In the genomic region with DNA sequence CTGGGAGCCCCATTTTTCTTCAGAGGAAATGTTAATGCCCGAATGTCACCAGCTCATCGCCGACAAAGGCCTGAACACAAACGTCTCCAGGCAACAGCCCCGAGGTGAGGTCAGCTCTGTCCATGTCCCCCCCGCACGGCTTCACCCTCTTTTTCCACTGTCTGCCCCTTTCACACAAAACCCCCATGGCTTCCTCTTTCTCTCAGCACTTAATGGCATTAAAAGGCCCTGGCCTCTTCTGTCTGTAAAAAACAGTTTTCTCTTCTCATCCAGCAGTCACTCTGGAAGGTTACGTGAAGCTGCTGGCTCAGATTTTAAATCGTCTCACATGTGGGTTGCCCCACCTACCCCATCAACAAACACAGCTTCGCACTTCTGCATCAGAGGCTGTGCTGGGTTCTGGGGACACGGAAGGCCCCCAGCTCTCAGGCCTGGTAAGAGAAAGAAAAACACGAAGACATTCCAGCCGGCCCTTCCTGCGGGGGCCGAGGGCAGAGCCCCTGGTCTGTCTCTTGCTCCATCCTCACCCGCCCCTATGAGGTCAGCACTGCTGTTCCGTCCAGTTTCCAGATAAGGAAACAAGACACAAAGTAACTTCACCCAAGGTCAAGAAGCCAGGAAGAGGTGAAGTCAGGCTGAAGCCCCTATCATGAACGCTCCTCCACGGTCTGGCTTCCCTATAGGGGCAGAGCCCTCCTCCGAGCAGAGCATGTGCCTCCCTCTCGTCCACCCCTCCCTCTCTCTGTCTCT, we compare ENCODE assay signal across 1 cellular context.
TF ChIP-seq lines count a peak whose summit lies in the region.

No MANE protein-coding gene starts in this region.

TF ChIP-seq in K562, 482 proteins besides CTCF, POLR2A, EP300 and RAD21 (continued from another document and continues in another):
- TF ChIP-seq, protein P1, sequence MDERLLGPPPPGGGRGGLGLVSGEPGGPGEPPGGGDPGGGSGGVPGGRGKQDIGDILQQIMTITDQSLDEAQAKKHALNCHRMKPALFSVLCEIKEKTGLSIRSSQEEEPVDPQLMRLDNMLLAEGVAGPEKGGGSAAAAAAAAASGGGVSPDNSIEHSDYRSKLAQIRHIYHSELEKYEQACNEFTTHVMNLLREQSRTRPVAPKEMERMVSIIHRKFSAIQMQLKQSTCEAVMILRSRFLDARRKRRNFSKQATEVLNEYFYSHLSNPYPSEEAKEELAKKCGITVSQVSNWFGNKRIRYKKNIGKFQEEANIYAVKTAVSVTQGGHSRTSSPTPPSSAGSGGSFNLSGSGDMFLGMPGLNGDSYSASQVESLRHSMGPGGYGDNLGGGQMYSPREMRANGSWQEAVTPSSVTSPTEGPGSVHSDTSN (CRISPR knock-in tag; IDR thresholded peaks at IDR 0.05; ENCODE audit: low read depth) = no peak
- TF ChIP-seq, protein P1 (tag; conservative IDR thresholded peaks at IDR 0.05; ENCODE audit: low read depth) = no peak
- TF ChIP-seq MTF1 (CRISPR knock-in tag; IDR thresholded peaks at IDR 0.05; ENCODE audit: borderline replicate concordance) = no peak
- TF ChIP-seq SMARCC2 (IDR thresholded peaks at IDR 0.05; ENCODE audit: low read depth) = peak; percentile 45
- no peak for TF ChIP-seq DACH1 (IDR thresholded peaks at IDR 0.05; ENCODE audit: partially characterized antibody)
- TF ChIP-seq RFX1 (IDR thresholded peaks at IDR 0.05) = peak; percentile 86
- TF ChIP-seq POLR2B (IDR thresholded peaks at IDR 0.05; ENCODE audit: low read depth, partially characterized antibody) = peak; percentile 9
- no peak for TF ChIP-seq SRSF7 (optimal IDR thresholded peaks at IDR 0.05; ENCODE audit: low read depth, low read length)
- peak; percentile 61; the same call in 1 of the 2 replicates for TF ChIP-seq HDAC2 (IDR thresholded peaks at IDR 0.05)
- TF ChIP-seq ZNF134 (CRISPR knock-in tag; conservative IDR thresholded peaks at IDR 0.05) = no peak
- peak; percentile 55; the same call in 1 of the 2 replicates for TF ChIP-seq ETV1 (tag; conservative IDR thresholded peaks at IDR 0.05; ENCODE audit: low read depth)
- no peak for TF ChIP-seq SP2 (IDR thresholded peaks at IDR 0.05; ENCODE audit: extremely low read depth, low read depth, low read length, poor library complexity, severe bottlenecking)
- peak; percentile 61 for TF ChIP-seq EP400 (IDR thresholded peaks at IDR 0.05)
- TF ChIP-seq SMARCA5 (IDR thresholded peaks at IDR 0.05) = no peak
- TF ChIP-seq ZNF316 (IDR thresholded peaks at IDR 0.05) = no peak
- no peak for TF ChIP-seq POLR2H (tag; IDR thresholded peaks at IDR 0.05; ENCODE audit: low read depth)
- peak; percentile 16; the same call in 1 of the 2 replicates for TF ChIP-seq NFE2 (IDR thresholded peaks at IDR 0.05; ENCODE audit: low read depth)
- peak; percentile 68; the same call in 1 of the 2 replicates for TF ChIP-seq MYC (IDR thresholded peaks at IDR 0.05; ENCODE audit: low read depth, low read length)
- TF ChIP-seq MYC (CRISPR knock-in tag; IDR thresholded peaks at IDR 0.05; ENCODE audit: borderline replicate concordance, low read depth) = no peak
- no peak for TF ChIP-seq HNRNPH1 (optimal IDR thresholded peaks at IDR 0.05; ENCODE audit: low read depth, low read length)
- no peak for TF ChIP-seq SRSF9 (IDR thresholded peaks at IDR 0.05; ENCODE audit: borderline replicate concordance, low read depth, low read length)
- TF ChIP-seq PRDM10 (IDR thresholded peaks at IDR 0.05; ENCODE audit: partially characterized antibody) = peak; percentile 53
- no peak for TF ChIP-seq C11orf30 (IDR thresholded peaks at IDR 0.05; ENCODE audit: low read depth)
- TF ChIP-seq GTF2A2 (tag; IDR thresholded peaks at IDR 0.05) = no peak
- no peak for TF ChIP-seq FOS (IDR thresholded peaks at IDR 0.05; ENCODE audit: extremely low read depth, insufficient read length)
- TF ChIP-seq NFIC (IDR thresholded peaks at IDR 0.05) = no peak; the same call in 1 of the 2 replicates
- TF ChIP-seq CEBPB (tag; IDR thresholded peaks at IDR 0.05) = peak; percentile 90
- TF ChIP-seq SREBF2 (CRISPR knock-in tag; IDR thresholded peaks at IDR 0.05) = no peak
- no peak for TF ChIP-seq ZNF354B (CRISPR knock-in tag; IDR thresholded peaks at IDR 0.05)
- TF ChIP-seq ZNF324 (CRISPR knock-in tag; IDR thresholded peaks at IDR 0.05) = no peak
- no peak for TF ChIP-seq CCNT2 (IDR thresholded peaks at IDR 0.05; ENCODE audit: borderline replicate concordance, extremely low read depth, insufficient read length, low read depth, low read length)
- TF ChIP-seq ZNF217 (CRISPR knock-in tag; IDR thresholded peaks at IDR 0.05) = no peak
- TF ChIP-seq, protein P2, sequence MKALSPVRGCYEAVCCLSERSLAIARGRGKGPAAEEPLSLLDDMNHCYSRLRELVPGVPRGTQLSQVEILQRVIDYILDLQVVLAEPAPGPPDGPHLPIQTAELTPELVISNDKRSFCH (CRISPR knock-in tag; IDR thresholded peaks at IDR 0.05) = no peak
- TF ChIP-seq, protein P2 (tag; IDR thresholded peaks at IDR 0.05) = peak; percentile 28; the same call in 1 of the 2 replicates
- no peak for TF ChIP-seq EWSR1 (IDR thresholded peaks at IDR 0.05; ENCODE audit: borderline replicate concordance, low read depth, partially characterized antibody)
- TF ChIP-seq, protein P3, sequence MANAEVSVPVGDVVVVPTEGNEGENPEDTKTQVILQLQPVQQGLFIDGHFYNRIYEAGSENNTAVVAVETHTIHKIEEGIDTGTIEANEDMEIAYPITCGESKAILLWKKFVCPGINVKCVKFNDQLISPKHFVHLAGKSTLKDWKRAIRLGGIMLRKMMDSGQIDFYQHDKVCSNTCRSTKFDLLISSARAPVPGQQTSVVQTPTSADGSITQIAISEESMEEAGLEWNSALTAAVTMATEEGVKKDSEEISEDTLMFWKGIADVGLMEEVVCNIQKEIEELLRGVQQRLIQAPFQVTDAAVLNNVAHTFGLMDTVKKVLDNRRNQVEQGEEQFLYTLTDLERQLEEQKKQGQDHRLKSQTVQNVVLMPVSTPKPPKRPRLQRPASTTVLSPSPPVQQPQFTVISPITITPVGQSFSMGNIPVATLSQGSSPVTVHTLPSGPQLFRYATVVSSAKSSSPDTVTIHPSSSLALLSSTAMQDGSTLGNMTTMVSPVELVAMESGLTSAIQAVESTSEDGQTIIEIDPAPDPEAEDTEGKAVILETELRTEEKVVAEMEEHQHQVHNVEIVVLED (CRISPR knock-in tag; IDR thresholded peaks at IDR 0.05) = no peak
- TF ChIP-seq SIRT6 (IDR thresholded peaks at IDR 0.05; ENCODE audit: low read depth, low read length) = no peak
- TF ChIP-seq HNRNPLL (IDR thresholded peaks at IDR 0.05; ENCODE audit: low read depth, low read length, poor library complexity, severe bottlenecking) = no peak
- TF ChIP-seq, protein P4, sequence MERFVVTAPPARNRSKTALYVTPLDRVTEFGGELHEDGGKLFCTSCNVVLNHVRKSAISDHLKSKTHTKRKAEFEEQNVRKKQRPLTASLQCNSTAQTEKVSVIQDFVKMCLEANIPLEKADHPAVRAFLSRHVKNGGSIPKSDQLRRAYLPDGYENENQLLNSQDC (CRISPR knock-in tag; IDR thresholded peaks at IDR 0.05) = no peak
- no peak for TF ChIP-seq SRSF3 (IDR thresholded peaks at IDR 0.05; ENCODE audit: insufficient read depth, low read length)
- no peak for TF ChIP-seq GTF3C2 (IDR thresholded peaks at IDR 0.05; ENCODE audit: borderline replicate concordance, extremely low read depth, insufficient read length)
- TF ChIP-seq ARID1B (IDR thresholded peaks at IDR 0.05) = peak; percentile 85
- TF ChIP-seq ZNF830 (CRISPR knock-in tag; IDR thresholded peaks at IDR 0.05) = no peak
- TF ChIP-seq EHMT2 (IDR thresholded peaks at IDR 0.05) = no peak
- TF ChIP-seq, protein P5, sequence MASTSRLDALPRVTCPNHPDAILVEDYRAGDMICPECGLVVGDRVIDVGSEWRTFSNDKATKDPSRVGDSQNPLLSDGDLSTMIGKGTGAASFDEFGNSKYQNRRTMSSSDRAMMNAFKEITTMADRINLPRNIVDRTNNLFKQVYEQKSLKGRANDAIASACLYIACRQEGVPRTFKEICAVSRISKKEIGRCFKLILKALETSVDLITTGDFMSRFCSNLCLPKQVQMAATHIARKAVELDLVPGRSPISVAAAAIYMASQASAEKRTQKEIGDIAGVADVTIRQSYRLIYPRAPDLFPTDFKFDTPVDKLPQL (IDR thresholded peaks at IDR 0.05; ENCODE audit: extremely low read depth, insufficient read length) = no peak
- TF ChIP-seq, protein P6, sequence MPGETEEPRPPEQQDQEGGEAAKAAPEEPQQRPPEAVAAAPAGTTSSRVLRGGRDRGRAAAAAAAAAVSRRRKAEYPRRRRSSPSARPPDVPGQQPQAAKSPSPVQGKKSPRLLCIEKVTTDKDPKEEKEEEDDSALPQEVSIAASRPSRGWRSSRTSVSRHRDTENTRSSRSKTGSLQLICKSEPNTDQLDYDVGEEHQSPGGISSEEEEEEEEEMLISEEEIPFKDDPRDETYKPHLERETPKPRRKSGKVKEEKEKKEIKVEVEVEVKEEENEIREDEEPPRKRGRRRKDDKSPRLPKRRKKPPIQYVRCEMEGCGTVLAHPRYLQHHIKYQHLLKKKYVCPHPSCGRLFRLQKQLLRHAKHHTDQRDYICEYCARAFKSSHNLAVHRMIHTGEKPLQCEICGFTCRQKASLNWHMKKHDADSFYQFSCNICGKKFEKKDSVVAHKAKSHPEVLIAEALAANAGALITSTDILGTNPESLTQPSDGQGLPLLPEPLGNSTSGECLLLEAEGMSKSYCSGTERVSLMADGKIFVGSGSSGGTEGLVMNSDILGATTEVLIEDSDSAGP (CRISPR knock-in tag; IDR thresholded peaks at IDR 0.05) = no peak
- peak in 1 of 3 experiments; percentile 37 for TF ChIP-seq YY1 (IDR thresholded peaks at IDR 0.05; ENCODE audit: borderline replicate concordance in 1 of 3, control insufficient read depth in 1 of 3, extremely low read depth in 1 of 3, insufficient read depth in 3 of 3, insufficient read length in 1 of 3, insufficient replicate concordance in 2 of 3, low read depth in 1 of 3, low read length in 2 of 3)
- no peak for TF ChIP-seq ZNF561 (CRISPR knock-in tag; conservative IDR thresholded peaks at IDR 0.05)
- no peak for TF ChIP-seq MEF2A (IDR thresholded peaks at IDR 0.05; ENCODE audit: control insufficient read depth, low read depth, low read length)
- 0 out of 2 replicates have a peak, but pooled peaks have one; percentile 46 for TF ChIP-seq CREB3 (tag; conservative IDR thresholded peaks at IDR 0.05; ENCODE audit: low read depth)
